1 cellular context compared by ENCODE assay signal in genomic region chr13:104854007-104854406, GRCh38.
TF ChIP-seq lines count a peak whose summit lies in the region.

No MANE protein-coding gene starts in this region.

TF ChIP-seq in WTC11, 78 proteins besides CTCF, POLR2A, EP300 and RAD21 (continued from another document):
- TF ChIP-seq CDX4 (CRISPR knock-in tag; IDR thresholded peaks at IDR 0.05; ENCODE audit: borderline replicate concordance) (no peak), ZNF423 (CRISPR knock-in tag; IDR thresholded peaks at IDR 0.05) (no peak)
